ENCODE assay signal across 8 cellular contexts in the genomic region with DNA sequence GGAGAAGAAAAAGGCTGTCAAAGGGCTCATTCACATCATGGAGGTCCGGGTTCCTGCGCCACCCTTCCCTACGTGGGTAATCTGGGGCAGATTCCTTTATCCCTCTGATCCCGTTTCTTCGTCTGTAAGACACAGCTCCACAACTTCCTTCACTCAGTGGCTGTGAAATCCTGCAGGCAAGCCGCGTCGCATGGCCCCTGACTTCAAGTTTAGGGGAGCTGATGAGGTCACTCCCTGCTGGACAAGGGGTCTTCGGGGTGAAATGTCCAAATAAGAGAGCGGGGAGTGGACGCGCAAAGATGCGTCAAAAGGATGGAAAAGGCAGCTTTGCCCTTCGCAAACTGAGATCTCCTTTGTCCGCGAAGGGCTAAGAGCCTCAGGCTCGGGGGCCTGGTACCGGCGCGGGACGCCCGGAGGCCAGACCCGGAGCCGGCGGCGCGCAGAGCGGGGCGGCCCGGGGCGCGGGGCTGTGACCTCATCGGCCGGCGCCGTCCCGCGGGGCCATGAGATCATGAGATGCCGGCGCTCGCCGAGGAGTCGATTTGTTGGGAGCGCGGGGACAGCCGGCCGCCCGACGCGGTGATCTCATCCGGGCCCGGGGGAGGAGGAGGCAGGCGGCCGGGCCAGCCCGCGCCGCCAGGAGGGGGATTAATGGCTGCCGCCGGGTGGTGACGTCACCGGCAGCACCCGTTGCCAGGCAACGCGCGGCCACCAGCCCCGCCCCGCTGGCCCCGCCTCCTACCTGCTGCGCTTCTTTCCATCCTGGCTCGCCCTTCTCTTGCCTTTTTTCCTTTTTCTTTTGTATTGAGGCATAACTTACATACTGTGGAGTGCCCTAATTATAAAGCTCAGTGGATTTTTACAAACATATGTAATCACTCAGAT.
DNase-seq lines count a peak whose midpoint lies in the region; ATAC-seq and TF ChIP-seq lines count a peak whose summit lies in the region.

No MANE protein-coding gene starts in this region.

- intact Hi-C loops in activated CD4-positive, alpha-beta T cell treated with anti-CD3 and anti-CD28 coated beads for 36 hours (cut with DNase I, micrococcal nuclease) = loop anchor here (1.0 to 10.0 kb wide), 9 partner anchors 81 to 1553 kb away; a partner anchor contains a TSS

- peak overlapping the region; percentile 91 for H3K4me3 Mint-ChIP-seq in activated CD4-positive, alpha-beta T cell treated with anti-CD3 and anti-CD28 coated beads for 36 hours

- peak overlapping the region; percentile 95 for H3K27ac Mint-ChIP-seq in activated CD4-positive, alpha-beta T cell treated with anti-CD3 and anti-CD28 coated beads for 36 hours

- ATAC-seq in GM19043 (IDR thresholded peaks at IDR 0.05; ENCODE audit: low read depth, unreplicated experiment) (peak; percentile 79), HG03354 (IDR thresholded peaks at IDR 0.05; ENCODE audit: poor library complexity, severe bottlenecking, unreplicated experiment) (peak; percentile 86)
- peak; percentile 96 for ATAC-seq in activated CD4-positive, alpha-beta T cell treated with anti-CD3 and anti-CD28 coated beads for 36 hours

- no peak for TF ChIP-seq CTCF in choroid plexus epithelial cell (conservative IDR thresholded peaks at IDR 0.05; ENCODE audit: low read depth, low read length)

- peaks cover 16% of the 10 kb centered on the region for H3K4me1 Mint-ChIP-seq in activated CD4-positive, alpha-beta T cell treated with anti-CD3 and anti-CD28 coated beads for 36 hours

- no peaks in the 10 kb centered on the region for H3K27me3 ChIP-seq in layer of hippocampus (ENCODE audit: control insufficient read depth, insufficient read depth, low read length)

- H3K27ac ChIP-seq in layer of hippocampus (ENCODE audit: low read depth, low read length) = peak overlapping the region; percentile 95

- DNase-seq in AML-193 (lab: John Stamatoyannopoulos, UW) (peak; percentile 47 to 59), NCI-H446 treated with DMSO at 0.1 percent for 48 hours (lab: John Stamatoyannopoulos, UW) (peak; percentile 92), choroid plexus epithelial cell (ENCODE audit: low read depth) (peak; percentile 91)
- DNase-seq in activated CD4-positive, alpha-beta T cell treated with anti-CD3 and anti-CD28 coated beads for 36 hours = peak; percentile 94
- peak; percentile 78 to 83 (median 80) for DNase-seq in stimulated activated CD4-positive, alpha-beta T cell treated with anti-CD3 and anti-CD28 coated beads, Interleukin-1b, Interleukin-23, amount 100 ng/mL, for 24 hours (ENCODE audit: low read depth in 4 of 4, low spot score in 1 of 4)

- no peaks in the 10 kb centered on the region for H3K36me3 Mint-ChIP-seq in activated CD4-positive, alpha-beta T cell treated with anti-CD3 and anti-CD28 coated beads for 36 hours (ENCODE audit: low read depth)

- no peaks in the 10 kb centered on the region for H3K9me3 Mint-ChIP-seq in activated CD4-positive, alpha-beta T cell treated with anti-CD3 and anti-CD28 coated beads for 36 hours (ENCODE audit: low read depth)

- H3K27me3 Mint-ChIP-seq in activated CD4-positive, alpha-beta T cell treated with anti-CD3 and anti-CD28 coated beads for 36 hours = no peaks in the 10 kb centered on the region

- peak overlapping the region; percentile 81 for H3K4me3 ChIP-seq in choroid plexus epithelial cell (ENCODE audit: low read depth, low read length)

- POLR2A ChIA-PET in activated CD4-positive, alpha-beta T cell treated with anti-CD3 and anti-CD28 coated beads for 36 hours (lab: Charles Lee) = no interaction called here

- CTCF ChIA-PET in activated CD4-positive, alpha-beta T cell treated with anti-CD3 and anti-CD28 coated beads for 36 hours (lab: Charles Lee) = interaction anchor here (0.8 kb wide), 1 partner anchor 61 kb away, joined by 3 read pairs; no protein-coding TSS in a partner anchor

Comparison
In these comparisons a context has a peak if more than half of its experiments do, and no peak if none do; other contexts are left out.
1. Peak in every context shown above with its lines: DNase-seq, ATAC-seq, H3K4me3 ChIP-seq and H3K27ac ChIP-seq.